In genomic region chr22:31345331-31346254, GRCh38 we compare ENCODE assay signal across 1 cellular context.
TF ChIP-seq lines count a peak whose summit lies in the region.

No MANE protein-coding gene starts in this region.

TF ChIP-seq in K562, 482 proteins besides CTCF, POLR2A, EP300 and RAD21 (continued from another document and continues in another):
- 0 out of 4 replicates have a peak, but pooled peaks of 1 of the 2 experiments have one; percentile 29 for TF ChIP-seq NONO (IDR thresholded peaks at IDR 0.05; ENCODE audit: low read depth in 2 of 2, low read length in 1 of 2)
- no peak for TF ChIP-seq STAT6 (CRISPR knock-in tag; IDR thresholded peaks at IDR 0.05)
- no peak for TF ChIP-seq BRF1 (IDR thresholded peaks at IDR 0.05; ENCODE audit: borderline replicate concordance, extremely low read depth, insufficient read length)
- TF ChIP-seq ZBTB17 (CRISPR knock-in tag; IDR thresholded peaks at IDR 0.05): 0 out of 2 replicates have a peak, but pooled peaks have one; percentile 17
- peak; percentile 81; the same call in 1 of the 2 replicates for TF ChIP-seq CTBP1 (IDR thresholded peaks at IDR 0.05; ENCODE audit: borderline replicate concordance)
- no peak for TF ChIP-seq OTX1 (CRISPR knock-in tag; IDR thresholded peaks at IDR 0.05)
- TF ChIP-seq, protein P1, sequence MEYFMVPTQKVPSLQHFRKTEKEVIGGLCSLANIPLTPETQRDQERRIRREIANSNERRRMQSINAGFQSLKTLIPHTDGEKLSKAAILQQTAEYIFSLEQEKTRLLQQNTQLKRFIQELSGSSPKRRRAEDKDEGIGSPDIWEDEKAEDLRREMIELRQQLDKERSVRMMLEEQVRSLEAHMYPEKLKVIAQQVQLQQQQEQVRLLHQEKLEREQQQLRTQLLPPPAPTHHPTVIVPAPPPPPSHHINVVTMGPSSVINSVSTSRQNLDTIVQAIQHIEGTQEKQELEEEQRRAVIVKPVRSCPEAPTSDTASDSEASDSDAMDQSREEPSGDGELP (CRISPR knock-in tag; IDR thresholded peaks at IDR 0.05; ENCODE audit: borderline replicate concordance): peak; percentile 28; the same call in 1 of the 2 replicates
- TF ChIP-seq, protein P2, sequence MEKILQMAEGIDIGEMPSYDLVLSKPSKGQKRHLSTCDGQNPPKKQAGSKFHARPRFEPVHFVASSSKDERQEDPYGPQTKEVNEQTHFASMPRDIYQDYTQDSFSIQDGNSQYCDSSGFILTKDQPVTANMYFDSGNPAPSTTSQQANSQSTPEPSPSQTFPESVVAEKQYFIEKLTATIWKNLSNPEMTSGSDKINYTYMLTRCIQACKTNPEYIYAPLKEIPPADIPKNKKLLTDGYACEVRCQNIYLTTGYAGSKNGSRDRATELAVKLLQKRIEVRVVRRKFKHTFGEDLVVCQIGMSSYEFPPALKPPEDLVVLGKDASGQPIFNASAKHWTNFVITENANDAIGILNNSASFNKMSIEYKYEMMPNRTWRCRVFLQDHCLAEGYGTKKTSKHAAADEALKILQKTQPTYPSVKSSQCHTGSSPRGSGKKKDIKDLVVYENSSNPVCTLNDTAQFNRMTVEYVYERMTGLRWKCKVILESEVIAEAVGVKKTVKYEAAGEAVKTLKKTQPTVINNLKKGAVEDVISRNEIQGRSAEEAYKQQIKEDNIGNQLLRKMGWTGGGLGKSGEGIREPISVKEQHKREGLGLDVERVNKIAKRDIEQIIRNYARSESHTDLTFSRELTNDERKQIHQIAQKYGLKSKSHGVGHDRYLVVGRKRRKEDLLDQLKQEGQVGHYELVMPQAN (IDR thresholded peaks at IDR 0.05; ENCODE audit: borderline replicate concordance): peak; percentile 49; the same call in 1 of the 2 replicates
- TF ChIP-seq CTCFL (IDR thresholded peaks at IDR 0.05; ENCODE audit: borderline replicate concordance, insufficient read depth, low read depth, low read length, poor library complexity, severe bottlenecking): peak; percentile 95
- peak; percentile 32; the same call in 1 of the 2 replicates for TF ChIP-seq MTA3 (IDR thresholded peaks at IDR 0.05; ENCODE audit: borderline replicate concordance)
- TF ChIP-seq GTF2E2 (tag; IDR thresholded peaks at IDR 0.05): no peak
- TF ChIP-seq EP400 (IDR thresholded peaks at IDR 0.05): peak; percentile 44; the same call in 1 of the 2 replicates
- 0 out of 4 replicates have a peak, but pooled peaks of 1 of the 2 experiments have one; percentile 19 for TF ChIP-seq TEAD1 (CRISPR knock-in tag; IDR thresholded peaks at IDR 0.05)
- TF ChIP-seq CCNT2 (IDR thresholded peaks at IDR 0.05; ENCODE audit: borderline replicate concordance, extremely low read depth, insufficient read length, low read depth, low read length): peak; percentile 38
- peak; percentile 27; the same call in 1 of the 2 replicates for TF ChIP-seq FOSL1 (tag; conservative IDR thresholded peaks at IDR 0.05)
- 0 out of 2 replicates have a peak, but pooled peaks have one; percentile 14 for TF ChIP-seq EGR1 (conservative IDR thresholded peaks at IDR 0.05)
- TF ChIP-seq, protein P3, sequence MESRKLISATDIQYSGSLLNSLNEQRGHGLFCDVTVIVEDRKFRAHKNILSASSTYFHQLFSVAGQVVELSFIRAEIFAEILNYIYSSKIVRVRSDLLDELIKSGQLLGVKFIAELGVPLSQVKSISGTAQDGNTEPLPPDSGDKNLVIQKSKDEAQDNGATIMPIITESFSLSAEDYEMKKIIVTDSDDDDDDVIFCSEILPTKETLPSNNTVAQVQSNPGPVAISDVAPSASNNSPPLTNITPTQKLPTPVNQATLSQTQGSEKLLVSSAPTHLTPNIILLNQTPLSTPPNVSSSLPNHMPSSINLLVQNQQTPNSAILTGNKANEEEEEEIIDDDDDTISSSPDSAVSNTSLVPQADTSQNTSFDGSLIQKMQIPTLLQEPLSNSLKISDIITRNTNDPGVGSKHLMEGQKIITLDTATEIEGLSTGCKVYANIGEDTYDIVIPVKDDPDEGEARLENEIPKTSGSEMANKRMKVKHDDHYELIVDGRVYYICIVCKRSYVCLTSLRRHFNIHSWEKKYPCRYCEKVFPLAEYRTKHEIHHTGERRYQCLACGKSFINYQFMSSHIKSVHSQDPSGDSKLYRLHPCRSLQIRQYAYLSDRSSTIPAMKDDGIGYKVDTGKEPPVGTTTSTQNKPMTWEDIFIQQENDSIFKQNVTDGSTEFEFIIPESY (CRISPR knock-in tag; IDR thresholded peaks at IDR 0.05): peak; percentile 40; the same call in 1 of the 2 replicates
- no peak for TF ChIP-seq RNF2 (IDR thresholded peaks at IDR 0.05)
- no peak for TF ChIP-seq ZBTB34 (CRISPR knock-in tag; IDR thresholded peaks at IDR 0.05)
- peak; percentile 88 for TF ChIP-seq ZBTB7A (IDR thresholded peaks at IDR 0.05; ENCODE audit: borderline replicate concordance, control insufficient read depth, low read depth, low read length)
- no peak for TF ChIP-seq ZNF764 (CRISPR knock-in tag; IDR thresholded peaks at IDR 0.05; ENCODE audit: low read depth)
- TF ChIP-seq SOX6 (IDR thresholded peaks at IDR 0.05): 0 out of 2 replicates have a peak, but pooled peaks have one; percentile 27
- peak; percentile 85 for TF ChIP-seq CXXC5 (CRISPR knock-in tag; IDR thresholded peaks at IDR 0.05)
- TF ChIP-seq YY1 (IDR thresholded peaks at IDR 0.05; ENCODE audit: borderline replicate concordance in 1 of 3, control insufficient read depth in 1 of 3, extremely low read depth in 1 of 3, insufficient read depth in 3 of 3, insufficient read length in 1 of 3, insufficient replicate concordance in 2 of 3, low read depth in 1 of 3, low read length in 2 of 3): no peak
- peak; percentile 68 for TF ChIP-seq RBFOX2 (IDR thresholded peaks at IDR 0.05; ENCODE audit: low read depth, low read length)
- peak; percentile 46; the same call in 1 of the 2 replicates for TF ChIP-seq POLR2H (tag; IDR thresholded peaks at IDR 0.05; ENCODE audit: low read depth)
- no peak for TF ChIP-seq ZNF282 (CRISPR knock-in tag; IDR thresholded peaks at IDR 0.05)
- no peak for TF ChIP-seq ZBTB49 (CRISPR knock-in tag; IDR thresholded peaks at IDR 0.05; ENCODE audit: borderline replicate concordance)
- TF ChIP-seq, protein P4, sequence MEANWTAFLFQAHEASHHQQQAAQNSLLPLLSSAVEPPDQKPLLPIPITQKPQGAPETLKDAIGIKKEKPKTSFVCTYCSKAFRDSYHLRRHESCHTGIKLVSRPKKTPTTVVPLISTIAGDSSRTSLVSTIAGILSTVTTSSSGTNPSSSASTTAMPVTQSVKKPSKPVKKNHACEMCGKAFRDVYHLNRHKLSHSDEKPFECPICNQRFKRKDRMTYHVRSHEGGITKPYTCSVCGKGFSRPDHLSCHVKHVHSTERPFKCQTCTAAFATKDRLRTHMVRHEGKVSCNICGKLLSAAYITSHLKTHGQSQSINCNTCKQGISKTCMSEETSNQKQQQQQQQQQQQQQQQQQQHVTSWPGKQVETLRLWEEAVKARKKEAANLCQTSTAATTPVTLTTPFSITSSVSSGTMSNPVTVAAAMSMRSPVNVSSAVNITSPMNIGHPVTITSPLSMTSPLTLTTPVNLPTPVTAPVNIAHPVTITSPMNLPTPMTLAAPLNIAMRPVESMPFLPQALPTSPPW (CRISPR knock-in tag; IDR thresholded peaks at IDR 0.05): peak; percentile 98
- peak; percentile 80; the same call in 1 of the 2 replicates for TF ChIP-seq ZNF589 (CRISPR knock-in tag; IDR thresholded peaks at IDR 0.05; ENCODE audit: low read depth)
- TF ChIP-seq POLR2G (IDR thresholded peaks at IDR 0.05; ENCODE audit: low read depth, low read length): peak; percentile 81
- peak; percentile 83 to 85 for TF ChIP-seq MAZ (CRISPR knock-in tag; conservative IDR thresholded peaks at IDR 0.05 in 1 of 2, IDR thresholded peaks at IDR 0.05 in 1 of 2)
- TF ChIP-seq PHF21A (IDR thresholded peaks at IDR 0.05; ENCODE audit: borderline replicate concordance, low read depth): no peak
- TF ChIP-seq MEIS2 (IDR thresholded peaks at IDR 0.05; ENCODE audit: partially characterized antibody): peak; percentile 62
